8 cellular contexts compared by ENCODE assay signal in genomic region chr17:79810138-79811027, GRCh38. TPM values are rescaled to one million over a fixed set of nuclear protein-coding genes. Genes with fewer than 3 reads are reported as not detected.
DNase-seq lines count a peak whose midpoint lies in the region; ATAC-seq and TF ChIP-seq lines count a peak whose summit lies in the region.

No MANE protein-coding gene starts in this region.

- peak; percentile 68 to 84 (median 75) for DNase-seq in CD4-positive, alpha-beta memory T cell
- DNase-seq in NOMO-1 treated with DMSO at 0.1 percent for 48 hours (lab: John Stamatoyannopoulos, UW; ENCODE audit: unreplicated experiment), result peak; percentile 66
- peak; percentile 81 for DNase-seq in activated CD8-positive, alpha-beta memory T cell treated with anti-CD3 and anti-CD28 coated beads, Interleukin-2, amount 10 ng/mL, durations not matched to agents 7 days and 5 days
- peak; percentile 79 for DNase-seq in endothelial cell (ENCODE audit: low spot score)
- peak; percentile 50 to 87 (median 70) for DNase-seq in naive thymus-derived CD8-positive, alpha-beta T cell
- DNase-seq in stimulated activated naive B cell treated with anti-CD40 and anti-IgM and Interleukin-4, amounts not matched to agents 10 μg/mL and 1 μg/mL and 100 μg/mL, for 72 hours, result no peak

- H3K27ac ChIP-seq in CD4-positive, alpha-beta memory T cell (ENCODE audit: low read depth, low read length), result no peak overlapping the region
- no peak overlapping the region for H3K27ac ChIP-seq in HUES64 (ENCODE audit: low read depth, low read length)

- intact Hi-C loops in CD4-positive, alpha-beta memory T cell (cut with micrococcal nuclease), result loop anchor here (1.0 to 10.0 kb wide), 4 partner anchors 13 to 182 kb away; partner anchors contain the start of genes CBX4 and CBX8

- peak overlapping the region; percentile 61; the same call in 1 of the 2 replicates for H3K9ac ChIP-seq in HUES64 (ENCODE audit: low read depth, low read length)

- POLR2A ChIA-PET in CD4-positive, alpha-beta memory T cell (lab: Charles Lee; ENCODE audit: partially characterized antibody), result interaction anchor here (1.8 to 32.1 kb wide), 3 partner anchors 11 to 27 kb away, joined by 5 to 503 read pairs (median 79); partner anchors contain the start of genes CBX4 and CBX8
- POLR2A ChIA-PET in naive thymus-derived CD8-positive, alpha-beta T cell (lab: Charles Lee), result interaction anchor here (0.6 to 8.5 kb wide), 6 partner anchors 11 to 32 kb away, joined by 4 to 90 read pairs (median 23); partner anchors contain the start of genes CBX4 and CBX8

- H3K36me3 Mint-ChIP-seq in CD4-positive, alpha-beta memory T cell, result peaks cover 0 to 5% of the 10 kb centered on the region in 2 donors
- no peaks in the 10 kb centered on the region for H3K36me3 Mint-ChIP-seq in activated CD8-positive, alpha-beta memory T cell treated with anti-CD3 and anti-CD28 coated beads, Interleukin-2, amount 10 ng/mL, durations not matched to agents 7 days and 5 days
- no peaks in the 10 kb centered on the region for H3K36me3 Mint-ChIP-seq in endothelial cell (ENCODE audit: low read depth, unreplicated experiment)
- H3K36me3 Mint-ChIP-seq in naive thymus-derived CD8-positive, alpha-beta T cell, result no peaks in the 10 kb centered on the region
- H3K36me3 Mint-ChIP-seq in stimulated activated naive B cell treated with anti-CD40 and anti-IgM and Interleukin-4, amounts not matched to agents 10 μg/mL and 1 μg/mL and 100 μg/mL, for 72 hours, result peaks cover 0 to 6% of the 10 kb centered on the region in 2 donors

- 2% methylated on average over 63 of the region's 76 CpGs for WGBS in HUES64

- peak overlapping the region in 1 of 2 donors; percentile 35 for H3K4me3 ChIP-seq in CD4-positive, alpha-beta memory T cell (ENCODE audit: low read length in 2 of 2)
- H3K4me3 ChIP-seq in HUES64 (ENCODE audit: low read length), result peak overlapping the region; percentile 34

- CTCF ChIA-PET in CD4-positive, alpha-beta memory T cell (lab: Charles Lee; ENCODE audit: partially characterized antibody), result interaction anchor here (1.0 to 2.0 kb wide), 6 partner anchors 16 to 182 kb away, joined by 3 to 6 read pairs (median 5); no protein-coding TSS in a partner anchor
- CTCF ChIA-PET in activated CD8-positive, alpha-beta memory T cell treated with anti-CD3 and anti-CD28 coated beads, Interleukin-2, amount 10 ng/mL, durations not matched to agents 7 days and 5 days (lab: Charles Lee), result interaction anchor here (0.7 to 7.0 kb wide), 12 partner anchors 9 to 182 kb away, joined by 3 to 51 read pairs (median 6); partner anchors contain the start of genes CBX4 and CBX8

- TF ChIP-seq CTCF in endothelial cell (IDR thresholded peaks at IDR 0.05; ENCODE audit: unreplicated experiment), result no peak

- H3K4me1 Mint-ChIP-seq in CD4-positive, alpha-beta memory T cell, result peaks cover 14 to 44% (median 25%) of the 10 kb centered on the region in 4 donors
- peaks cover 29% of the 10 kb centered on the region for H3K4me1 Mint-ChIP-seq in activated CD8-positive, alpha-beta memory T cell treated with anti-CD3 and anti-CD28 coated beads, Interleukin-2, amount 10 ng/mL, durations not matched to agents 7 days and 5 days
- peaks cover 15% of the 10 kb centered on the region for H3K4me1 Mint-ChIP-seq in endothelial cell (ENCODE audit: unreplicated experiment)
- H3K4me1 Mint-ChIP-seq in naive thymus-derived CD8-positive, alpha-beta T cell, result peaks cover 19 to 44% (median 33%) of the 10 kb centered on the region in 4 donors
- H3K4me1 Mint-ChIP-seq in stimulated activated naive B cell treated with anti-CD40 and anti-IgM and Interleukin-4, amounts not matched to agents 10 μg/mL and 1 μg/mL and 100 μg/mL, for 72 hours, result peaks cover 35 to 55% of the 10 kb centered on the region in 2 donors

- peak overlapping the region in 4 of 7 donors; percentile 51 to 88 (median 78) for H3K27ac Mint-ChIP-seq in CD4-positive, alpha-beta memory T cell
- no peak overlapping the region for H3K27ac Mint-ChIP-seq in activated CD8-positive, alpha-beta memory T cell treated with anti-CD3 and anti-CD28 coated beads, Interleukin-2, amount 10 ng/mL, durations not matched to agents 7 days and 5 days
- H3K27ac Mint-ChIP-seq in endothelial cell (ENCODE audit: unreplicated experiment), result no peak overlapping the region
- peak overlapping the region in 1 of 10 donors; percentile 69 for H3K27ac Mint-ChIP-seq in naive thymus-derived CD8-positive, alpha-beta T cell
- peak overlapping the region; percentile 75 for H3K27ac Mint-ChIP-seq in stimulated activated naive B cell treated with anti-CD40 and anti-IgM and Interleukin-4, amounts not matched to agents 10 μg/mL and 1 μg/mL and 100 μg/mL, for 72 hours

- no peaks in the 10 kb centered on the region for H3K36me3 ChIP-seq in CD4-positive, alpha-beta memory T cell (ENCODE audit: insufficient read depth, low read length)
- no peaks in the 10 kb centered on the region for H3K36me3 ChIP-seq in HUES64 (ENCODE audit: insufficient read depth, low read length)

- H3K4me1 ChIP-seq in CD4-positive, alpha-beta memory T cell (ENCODE audit: insufficient read depth, low read length), result peaks cover 47% of the 10 kb centered on the region
- peaks cover 40% of the 10 kb centered on the region for H3K4me1 ChIP-seq in HUES64 (ENCODE audit: insufficient read depth, low read length)

- peaks cover 50 to 56% of the 10 kb centered on the region in 2 donors for H3K27me3 Mint-ChIP-seq in CD4-positive, alpha-beta memory T cell
- H3K27me3 Mint-ChIP-seq in activated CD8-positive, alpha-beta memory T cell treated with anti-CD3 and anti-CD28 coated beads, Interleukin-2, amount 10 ng/mL, durations not matched to agents 7 days and 5 days, result peaks cover 67% of the 10 kb centered on the region
- H3K27me3 Mint-ChIP-seq in endothelial cell (ENCODE audit: unreplicated experiment), result peaks cover 40% of the 10 kb centered on the region
- H3K27me3 Mint-ChIP-seq in naive thymus-derived CD8-positive, alpha-beta T cell, result peaks cover 42 to 81% (median 51%) of the 10 kb centered on the region in 5 donors
- peaks cover 67 to 78% of the 10 kb centered on the region in 2 donors for H3K27me3 Mint-ChIP-seq in stimulated activated naive B cell treated with anti-CD40 and anti-IgM and Interleukin-4, amounts not matched to agents 10 μg/mL and 1 μg/mL and 100 μg/mL, for 72 hours

- peak overlapping the region in 6 of 8 donors; percentile 27 to 77 (median 51) for H3K4me3 Mint-ChIP-seq in CD4-positive, alpha-beta memory T cell
- no peak overlapping the region for H3K4me3 Mint-ChIP-seq in activated CD8-positive, alpha-beta memory T cell treated with anti-CD3 and anti-CD28 coated beads, Interleukin-2, amount 10 ng/mL, durations not matched to agents 7 days and 5 days
- peak overlapping the region; percentile 51 for H3K4me3 Mint-ChIP-seq in endothelial cell (ENCODE audit: unreplicated experiment)
- H3K4me3 Mint-ChIP-seq in naive thymus-derived CD8-positive, alpha-beta T cell, result peak overlapping the region in 8 of 10 donors; percentile 27 to 66 (median 50)
- peak overlapping the region; percentile 41 to 62 for H3K4me3 Mint-ChIP-seq in stimulated activated naive B cell treated with anti-CD40 and anti-IgM and Interleukin-4, amounts not matched to agents 10 μg/mL and 1 μg/mL and 100 μg/mL, for 72 hours

- H3K9me3 ChIP-seq in CD4-positive, alpha-beta memory T cell (ENCODE audit: control insufficient read depth in 1 of 2, low read length in 2 of 2), result no peaks in the 10 kb centered on the region
- no peaks in the 10 kb centered on the region for H3K9me3 ChIP-seq in HUES64 (ENCODE audit: insufficient read depth, low read depth, low read length)

- H3K9me3 Mint-ChIP-seq in CD4-positive, alpha-beta memory T cell, result peaks cover 0 to 10% (median 0%) of the 10 kb centered on the region in 8 donors
- no peaks in the 10 kb centered on the region for H3K9me3 Mint-ChIP-seq in activated CD8-positive, alpha-beta memory T cell treated with anti-CD3 and anti-CD28 coated beads, Interleukin-2, amount 10 ng/mL, durations not matched to agents 7 days and 5 days (ENCODE audit: low read depth)
- H3K9me3 Mint-ChIP-seq in endothelial cell (ENCODE audit: unreplicated experiment), result no peaks in the 10 kb centered on the region
- H3K9me3 Mint-ChIP-seq in naive thymus-derived CD8-positive, alpha-beta T cell, result no peaks in the 10 kb centered on the region
- H3K9me3 Mint-ChIP-seq in stimulated activated naive B cell treated with anti-CD40 and anti-IgM and Interleukin-4, amounts not matched to agents 10 μg/mL and 1 μg/mL and 100 μg/mL, for 72 hours, result peaks cover 0 to 3% of the 10 kb centered on the region in 2 donors

- peaks cover 69% of the 10 kb centered on the region for H3K27me3 ChIP-seq in CD4-positive, alpha-beta memory T cell (ENCODE audit: insufficient read depth, low read length)
- H3K27me3 ChIP-seq in HUES64 (ENCODE audit: insufficient read depth, low read length), result peaks cover 94% of the 10 kb centered on the region

- peak; percentile 58 for ATAC-seq in GM21390 (IDR thresholded peaks at IDR 0.05; ENCODE audit: unreplicated experiment)
- peak; percentile 95 for ATAC-seq in activated CD8-positive, alpha-beta memory T cell treated with anti-CD3 and anti-CD28 coated beads, Interleukin-2, amount 10 ng/mL, durations not matched to agents 7 days and 5 days
- ATAC-seq in naive thymus-derived CD8-positive, alpha-beta T cell, result peak; percentile 86 to 90
- ATAC-seq in stimulated activated naive B cell treated with anti-CD40 and anti-IgM and Interleukin-4, amounts not matched to agents 10 μg/mL and 1 μg/mL and 100 μg/mL, for 72 hours (replicated peaks), result peak; percentile 82 to 83

RNA-seq across cellular contexts. Expression of gene CBX8, which starts 13.5 kb away (rescaled TPM):
- 1 to 10 TPM; 2.8 to 4.1 TPM for total RNA-seq in CD4-positive, alpha-beta memory T cell
- polyA plus RNA-seq in CD4-positive, alpha-beta memory T cell, result under 1 TPM; 0.29 to 0.34 TPM
- 1.1 TPM for polyA plus RNA-seq in HUES64 (2013, experiment 1 of 2)
- polyA plus RNA-seq in HUES64 (2013, experiment 2 of 2), result 3.0 TPM
- 1 to 10 TPM; 6.8 to 8.6 TPM for total RNA-seq in activated CD8-positive, alpha-beta memory T cell treated with anti-CD3 and anti-CD28 coated beads, Interleukin-2, amount 10 ng/mL, durations not matched to agents 7 days and 5 days
- total RNA-seq in endothelial cell (ENCODE audit: unreplicated experiment), result 3.3 TPM
- total RNA-seq in naive thymus-derived CD8-positive, alpha-beta T cell, result 1 to 10 TPM; 2.0 to 2.4 TPM
- 1 to 10 TPM in 1 of 3 donors, under 1 TPM in 2; 0.13 to 1.4 (median 0.77) TPM for polyA plus RNA-seq in naive thymus-derived CD8-positive, alpha-beta T cell

RNA-seq across cellular contexts. Expression of gene CBX4, which starts 28.9 kb away (rescaled TPM):
- total RNA-seq in CD4-positive, alpha-beta memory T cell, result 10 to 100 TPM; 64.7 to 65.7 TPM
- 1 to 10 TPM; 1.2 to 9.7 TPM for polyA plus RNA-seq in CD4-positive, alpha-beta memory T cell
- polyA plus RNA-seq in HUES64 (2013, experiment 1 of 2), result 2.3 TPM
- polyA plus RNA-seq in HUES64 (2013, experiment 2 of 2), result 2.5 TPM
- total RNA-seq in activated CD8-positive, alpha-beta memory T cell treated with anti-CD3 and anti-CD28 coated beads, Interleukin-2, amount 10 ng/mL, durations not matched to agents 7 days and 5 days, result 10 to 100 TPM; 28.3 to 36.7 TPM
- total RNA-seq in endothelial cell (ENCODE audit: unreplicated experiment), result 6.8 TPM
- 10 to 100 TPM; 78.6 to 80.7 TPM for total RNA-seq in naive thymus-derived CD8-positive, alpha-beta T cell
- 10 to 100 TPM in 1 of 3 donors, 1 to 10 TPM in 2; 4.3 to 16.0 (median 9.3) TPM for polyA plus RNA-seq in naive thymus-derived CD8-positive, alpha-beta T cell

RNA-seq across cellular contexts. Expression of gene CBX2, which starts 32.4 kb away (rescaled TPM):
- under 1 TPM; 0.06 to 0.44 TPM for total RNA-seq in CD4-positive, alpha-beta memory T cell
- not detected for polyA plus RNA-seq in CD4-positive, alpha-beta memory T cell
- 52.5 TPM for polyA plus RNA-seq in HUES64 (2013, experiment 1 of 2)
- polyA plus RNA-seq in HUES64 (2013, experiment 2 of 2), result 62.4 TPM
- total RNA-seq in activated CD8-positive, alpha-beta memory T cell treated with anti-CD3 and anti-CD28 coated beads, Interleukin-2, amount 10 ng/mL, durations not matched to agents 7 days and 5 days, result 1 to 10 TPM; 5.3 to 6.8 TPM
- 50.0 TPM for total RNA-seq in endothelial cell (ENCODE audit: unreplicated experiment)
- total RNA-seq in naive thymus-derived CD8-positive, alpha-beta T cell, result 1 to 10 TPM; 1.2 to 1.6 TPM
- under 1 TPM; 0.16 to 0.60 (median 0.46) TPM for polyA plus RNA-seq in naive thymus-derived CD8-positive, alpha-beta T cell

Comparison
In these comparisons a context has a peak if more than half of its experiments do, and no peak if none do; other contexts are left out.
1. H3K27ac Mint-ChIP-seq: peak in CD4-positive, alpha-beta memory T cell (4 of 7) and stimulated activated naive B cell treated with anti-CD40 and anti-IgM and Interleukin-4, amounts not matched to agents 10 μg/mL and 1 μg/mL and 100 μg/mL, for 72 hours (single experiment); none in activated CD8-positive, alpha-beta memory T cell treated with anti-CD3 and anti-CD28 coated beads, Interleukin-2, amount 10 ng/mL, durations not matched to agents 7 days and 5 days (single experiment) and endothelial cell (single experiment).
2. Peak in every context shown above with its lines, with median percentiles within 50 percentile points of each other: ATAC-seq.